1 cellular context compared by ENCODE assay signal in the genomic region with DNA sequence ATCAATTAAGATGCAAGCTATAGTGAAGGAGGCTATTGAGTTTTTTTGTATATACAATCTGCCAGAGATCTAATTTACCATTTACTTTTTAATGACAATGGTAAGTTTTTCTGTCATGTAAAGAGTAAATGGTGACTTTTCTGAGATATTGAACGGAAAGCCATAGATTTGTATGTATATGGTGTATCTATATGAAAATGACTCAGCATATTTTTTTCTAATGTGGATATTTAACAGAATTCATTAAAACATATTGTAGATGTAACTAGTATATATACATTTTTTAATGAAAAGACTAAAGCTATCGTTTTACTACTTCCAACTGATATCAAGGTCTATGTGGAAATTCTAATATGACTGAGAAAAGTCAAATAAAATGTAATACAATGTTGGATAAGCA.
TF ChIP-seq lines count a peak whose summit lies in the region.

No MANE protein-coding gene starts in this region.

TF ChIP-seq in H1, 55 proteins besides CTCF, POLR2A, EP300 and RAD21:
- TF ChIP-seq MAFK (IDR thresholded peaks at IDR 0.05; ENCODE audit: low read depth, low read length) (peak; percentile 33; the same call in 1 of the 2 replicates), BACH1 (IDR thresholded peaks at IDR 0.05; ENCODE audit: low read length) (peak; percentile 33; the same call in 1 of the 2 replicates)
- TF ChIP-seq, protein P1, sequence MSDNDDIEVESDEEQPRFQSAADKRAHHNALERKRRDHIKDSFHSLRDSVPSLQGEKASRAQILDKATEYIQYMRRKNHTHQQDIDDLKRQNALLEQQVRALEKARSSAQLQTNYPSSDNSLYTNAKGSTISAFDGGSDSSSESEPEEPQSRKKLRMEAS (IDR thresholded peaks at IDR 0.05): no peak
